Comparison of ENCODE assay signal across 8 cellular contexts in the genomic region with DNA sequence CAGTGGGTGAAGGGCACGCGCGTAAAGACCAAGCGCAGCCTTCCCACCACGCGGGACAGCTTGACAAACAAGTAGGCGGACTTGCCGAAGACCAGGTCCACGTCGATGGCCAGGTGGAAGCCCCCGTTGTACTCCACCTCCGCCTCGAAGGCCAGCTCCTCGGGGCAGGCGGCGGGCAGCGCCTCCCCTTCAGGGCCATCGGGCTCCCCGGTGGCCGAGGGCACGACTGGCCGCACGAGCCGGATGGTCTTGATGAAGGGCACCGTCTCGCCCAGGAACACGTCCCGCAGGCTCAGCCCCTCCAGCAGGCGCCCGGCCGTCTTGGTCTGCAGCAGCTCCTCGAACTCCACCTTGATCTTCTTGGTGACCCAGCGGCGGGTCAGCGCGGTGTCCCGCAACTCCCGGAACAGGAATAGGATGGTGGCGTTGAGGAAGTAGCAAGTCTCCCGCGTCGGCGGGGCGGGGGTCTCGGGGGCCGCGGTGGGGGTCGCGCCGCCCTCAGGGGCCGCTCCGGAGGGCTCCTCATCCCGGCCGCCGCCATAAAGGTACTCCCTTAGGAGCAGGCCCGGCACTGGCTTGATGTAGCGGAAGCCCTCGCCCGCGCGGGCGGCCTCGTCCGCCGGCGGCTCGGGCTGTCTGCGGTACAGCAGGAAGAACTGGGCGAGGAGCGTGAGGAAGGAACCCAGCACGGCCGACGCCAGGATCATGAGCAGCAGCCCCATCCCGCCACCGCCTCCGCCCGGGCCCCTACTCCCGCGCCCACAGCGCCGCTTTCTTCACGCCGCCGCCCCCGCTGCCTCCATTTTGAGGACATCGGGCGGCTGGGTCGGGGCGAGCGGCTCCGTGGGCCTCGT. TPM values are rescaled to one million over a fixed set of nuclear protein-coding genes. Genes with fewer than 3 reads are reported as not detected.
DNase-seq lines count a peak whose midpoint lies in the region; ATAC-seq and TF ChIP-seq lines count a peak whose summit lies in the region.

No MANE protein-coding gene starts in this region.

- peak; percentile 15 to 19 for DNase-seq in stimulated activated CD4-positive, alpha-beta T cell treated with anti-CD3 and anti-CD28 coated beads, Interleukin-4, amount 100 ng/mL, for 48 hours (ENCODE audit: low read depth in 2 of 2)
- no peak for DNase-seq in NCI-H446 treated with DMSO at 0.1 percent for 48 hours (lab: John Stamatoyannopoulos, UW)

- H3K27me3 ChIP-seq in duodenal mucosa (ENCODE audit: control insufficient read depth in 1 of 2, insufficient read depth in 2 of 2, low read length in 2 of 2) (peaks cover 0 to 1% of the 10 kb centered on the region in 2 donors), liver (ENCODE audit: control insufficient read depth in 4 of 4, insufficient read depth in 4 of 4, low read length in 3 of 4) (no peaks in the 10 kb centered on the region)

- H3K27ac ChIP-seq in duodenal mucosa (ENCODE audit: low read depth, low read length): peak overlapping the region; percentile 89
- H3K27ac ChIP-seq in liver (ENCODE audit: low read depth in 1 of 2, low read length in 2 of 2): peak overlapping the region; percentile 97 to 98

- under 1% methylated on average over 92 of the region's 92 CpGs for WGBS in liver

- TF ChIP-seq CTCF in WI38 (IDR thresholded peaks at IDR 0.05; ENCODE audit: low read depth, low read length) (no peak), liver (IDR thresholded peaks at IDR 0.05; ENCODE audit: low read depth, low read length, missing input control) (no peak)

- H3K9ac ChIP-seq in ES-I3 (ENCODE audit: low read depth, low read length): peak overlapping the region; percentile 74
- H3K9ac ChIP-seq in duodenal mucosa (ENCODE audit: low read depth in 1 of 2, low read length in 2 of 2): peak overlapping the region; percentile 98
- H3K9ac ChIP-seq in liver (ENCODE audit: low read depth in 1 of 2, low read length in 2 of 2): peak overlapping the region; percentile 94 to 96

- no peak for TF ChIP-seq RAD21 in liver (IDR thresholded peaks at IDR 0.05)

- H3K9me3 ChIP-seq in ES-I3 (ENCODE audit: control insufficient read depth, insufficient read depth, low read length) (no peaks in the 10 kb centered on the region), duodenal mucosa (ENCODE audit: control insufficient read depth in 1 of 2, low read length in 2 of 2) (no peaks in the 10 kb centered on the region), liver (ENCODE audit: control insufficient read depth in 4 of 4, low read length in 3 of 4) (no peaks in the 10 kb centered on the region)

- H3K36me3 ChIP-seq in ES-I3 (ENCODE audit: insufficient read depth, low read length) (no peaks in the 10 kb centered on the region), duodenal mucosa (ENCODE audit: control insufficient read depth in 1 of 2, insufficient read depth in 2 of 2, low read length in 2 of 2) (no peaks in the 10 kb centered on the region), liver (ENCODE audit: control insufficient read depth in 4 of 4, insufficient read depth in 3 of 4, low read depth in 1 of 4, low read length in 3 of 4) (no peaks in the 10 kb centered on the region)

- H3K4me1 ChIP-seq in ES-I3 (ENCODE audit: insufficient read depth, low read length) (no peaks in the 10 kb centered on the region; the same call in 1 of the 2 replicates), duodenal mucosa (ENCODE audit: control insufficient read depth in 1 of 2, insufficient read depth in 2 of 2, low read length in 2 of 2) (peaks cover 12 to 29% of the 10 kb centered on the region in 2 donors), liver (ENCODE audit: control insufficient read depth in 4 of 4, insufficient read depth in 4 of 4, low read length in 3 of 4) (peaks cover 3 to 25% (median 8%) of the 10 kb centered on the region in 4 donors)

- peak overlapping the region; percentile 83 for H3K4me3 ChIP-seq in WI38 (ENCODE audit: low read depth, low read length)
- H3K4me3 ChIP-seq in duodenal mucosa (ENCODE audit: low read depth in 1 of 2, low read length in 2 of 2): peak overlapping the region; percentile 94 to 97
- peak overlapping the region; percentile 71 to 98 (median 79) for H3K4me3 ChIP-seq in liver (ENCODE audit: low read depth in 1 of 3, low read length in 3 of 3)

- ATAC-seq in GM21381 (IDR thresholded peaks at IDR 0.05; ENCODE audit: unreplicated experiment): peak; percentile 32
- peak; percentile 28 for ATAC-seq in HG03565 (IDR thresholded peaks at IDR 0.05; ENCODE audit: unreplicated experiment)

TF ChIP-seq in liver, 16 proteins besides CTCF, POLR2A, EP300 and RAD21:
- TF ChIP-seq ZBTB33 (IDR thresholded peaks at IDR 0.05): no peak
- TF ChIP-seq NR2F2 (IDR thresholded peaks at IDR 0.05): no peak
- no peak for TF ChIP-seq SP1 (IDR thresholded peaks at IDR 0.05)
- no peak for TF ChIP-seq HNF4G (IDR thresholded peaks at IDR 0.05)
- TF ChIP-seq MAX (IDR thresholded peaks at IDR 0.05): no peak
- no peak for TF ChIP-seq ATF3 (IDR thresholded peaks at IDR 0.05)
- no peak for TF ChIP-seq FOXA1 (IDR thresholded peaks at IDR 0.05)
- no peak for TF ChIP-seq TAF1 (conservative IDR thresholded peaks at IDR 0.05)
- TF ChIP-seq, protein P1, sequence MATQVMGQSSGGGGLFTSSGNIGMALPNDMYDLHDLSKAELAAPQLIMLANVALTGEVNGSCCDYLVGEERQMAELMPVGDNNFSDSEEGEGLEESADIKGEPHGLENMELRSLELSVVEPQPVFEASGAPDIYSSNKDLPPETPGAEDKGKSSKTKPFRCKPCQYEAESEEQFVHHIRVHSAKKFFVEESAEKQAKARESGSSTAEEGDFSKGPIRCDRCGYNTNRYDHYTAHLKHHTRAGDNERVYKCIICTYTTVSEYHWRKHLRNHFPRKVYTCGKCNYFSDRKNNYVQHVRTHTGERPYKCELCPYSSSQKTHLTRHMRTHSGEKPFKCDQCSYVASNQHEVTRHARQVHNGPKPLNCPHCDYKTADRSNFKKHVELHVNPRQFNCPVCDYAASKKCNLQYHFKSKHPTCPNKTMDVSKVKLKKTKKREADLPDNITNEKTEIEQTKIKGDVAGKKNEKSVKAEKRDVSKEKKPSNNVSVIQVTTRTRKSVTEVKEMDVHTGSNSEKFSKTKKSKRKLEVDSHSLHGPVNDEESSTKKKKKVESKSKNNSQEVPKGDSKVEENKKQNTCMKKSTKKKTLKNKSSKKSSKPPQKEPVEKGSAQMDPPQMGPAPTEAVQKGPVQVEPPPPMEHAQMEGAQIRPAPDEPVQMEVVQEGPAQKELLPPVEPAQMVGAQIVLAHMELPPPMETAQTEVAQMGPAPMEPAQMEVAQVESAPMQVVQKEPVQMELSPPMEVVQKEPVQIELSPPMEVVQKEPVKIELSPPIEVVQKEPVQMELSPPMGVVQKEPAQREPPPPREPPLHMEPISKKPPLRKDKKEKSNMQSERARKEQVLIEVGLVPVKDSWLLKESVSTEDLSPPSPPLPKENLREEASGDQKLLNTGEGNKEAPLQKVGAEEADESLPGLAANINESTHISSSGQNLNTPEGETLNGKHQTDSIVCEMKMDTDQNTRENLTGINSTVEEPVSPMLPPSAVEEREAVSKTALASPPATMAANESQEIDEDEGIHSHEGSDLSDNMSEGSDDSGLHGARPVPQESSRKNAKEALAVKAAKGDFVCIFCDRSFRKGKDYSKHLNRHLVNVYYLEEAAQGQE (IDR thresholded peaks at IDR 0.05): no peak

RNA-seq across cellular contexts. Expression of gene PDZD8, which starts 0.5 kb away (rescaled TPM):
- 10 to 100 TPM; 18.2 to 38.9 TPM for total RNA-seq in liver
- polyA plus RNA-seq in liver: 10 to 100 TPM in 1 of 2 donors, 1 to 10 TPM in 1; 9.3 to 12.0 TPM
